32 cellular contexts compared by ENCODE assay signal in the genomic region with DNA sequence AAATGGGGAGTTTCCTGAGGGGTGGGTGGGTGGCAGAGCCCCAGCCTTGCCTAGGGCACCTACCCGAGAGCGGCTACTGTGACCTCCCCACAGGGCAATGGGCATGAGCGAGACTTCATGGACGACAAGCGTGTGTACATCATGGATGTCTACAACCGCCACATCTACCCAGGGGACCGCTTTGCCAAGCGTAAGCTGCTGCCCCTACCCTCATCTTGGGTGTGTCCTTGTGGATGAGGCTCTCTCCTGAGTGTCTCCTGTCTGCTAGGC. TPM values are rescaled to one million over a fixed set of nuclear protein-coding genes. Genes with fewer than 3 reads are reported as not detected.
"Had no signal": no experiment of that assay in that cellular context is flagged by ENCODE, and none has a peak within 500 bp of the region (broad histone marks: within the 10 kb centered on the region; RNA-seq: fewer than 3 reads in every experiment).

No MANE protein-coding gene starts in this region.

- DNase-seq: activated CD4-positive, alpha-beta memory T cell treated with anti-CD3 and anti-CD28 coated beads for 36 hours; activated CD4-positive, alpha-beta T cell treated with anti-CD3 and anti-CD28 coated beads for 36 hours; activated CD4-positive, alpha-beta T cell treated with anti-CD3 and anti-CD28 coated beads, Interleukin-2, amount 10 ng/mL, durations not matched to agents 24 days and 14 days; activated CD4-positive, CD25-positive, alpha-beta regulatory T cell; activated CD4-positive, CD25-positive, alpha-beta regulatory T cell treated with anti-CD3 and anti-CD28 coated beads, Interleukin-2, amount 50 U/mL, for 72 hours; activated CD8-positive, alpha-beta memory T cell treated with anti-CD3 and anti-CD28 coated beads, Interleukin-2, amount 10 ng/mL, durations not matched to agents 7 days and 5 days; activated CD8-positive, alpha-beta memory T cell treated with anti-CD3 and anti-CD28 coated beads, Interleukin-2, amount 50 U/mL, for 4 hours; activated CD8-positive, alpha-beta T cell treated with anti-CD3 and anti-CD28 coated beads, Interleukin-2, amount 10 ng/mL, durations not matched to agents 7 days and 5 days; activated effector memory CD4-positive, alpha-beta T cell treated with anti-CD3 and anti-CD28 coated beads, Interleukin-2, amount 50 U/mL, for 16 hours; activated naive CD4-positive, alpha-beta T cell treated with anti-CD3 and anti-CD28 coated beads for 36 hours; activated naive CD8-positive, alpha-beta T cell treated with anti-CD3 and anti-CD28 coated beads for 36 hours; activated naive CD8-positive, alpha-beta T cell treated with anti-CD3 and anti-CD28 coated beads, Interleukin-2, amount 50 U/mL, for 24 hours; activated T-cell treated with anti-CD3 and anti-CD28 coated beads, Interleukin-2, amount 50 U/mL, for 1 hour; activated T-cell treated with anti-CD3 and anti-CD28 coated beads, Interleukin-2, amount 50 U/mL, for 48 hours; adrenal gland; amygdala; caudate nucleus; cerebellar nuclear complex; effector memory CD4-positive, alpha-beta T cell; endodermal cell; foreskin fibroblast; T-helper 2 cell had no signal

- H3K36me3 ChIP-seq: adrenal gland had no signal

- H3K36me3 Mint-ChIP-seq: activated CD4-positive, alpha-beta memory T cell treated with anti-CD3 and anti-CD28 coated beads for 36 hours; activated CD8-positive, alpha-beta memory T cell treated with anti-CD3 and anti-CD28 coated beads, Interleukin-2, amount 10 ng/mL, durations not matched to agents 7 days and 5 days; activated naive CD4-positive, alpha-beta T cell treated with anti-CD3 and anti-CD28 coated beads, Interleukin-2, amount 50 U/mL, for 24 hours; activated naive CD8-positive, alpha-beta T cell treated with anti-CD3 and anti-CD28 coated beads for 36 hours had no signal

- H3K9me3 Mint-ChIP-seq: activated CD4-positive, alpha-beta memory T cell treated with anti-CD3 and anti-CD28 coated beads for 36 hours; activated CD4-positive, alpha-beta T cell treated with anti-CD3 and anti-CD28 coated beads, Interleukin-2, amount 10 ng/mL, durations not matched to agents 24 days and 14 days; activated naive CD4-positive, alpha-beta T cell treated with anti-CD3 and anti-CD28 coated beads for 36 hours; activated naive CD4-positive, alpha-beta T cell treated with anti-CD3 and anti-CD28 coated beads, Interleukin-2, amount 50 U/mL, for 24 hours; activated naive CD8-positive, alpha-beta T cell treated with anti-CD3 and anti-CD28 coated beads for 36 hours; activated naive CD8-positive, alpha-beta T cell treated with anti-CD3 and anti-CD28 coated beads, Interleukin-2, amount 50 U/mL, for 24 hours; activated T-helper 1 cell treated with anti-CD3 and anti-CD28 coated beads, Interleukin-12 subunit alpha, Interleukin-12 subunit beta, Interleukin-2, Interleukin-4 antibody, amounts not matched to agents 30 ng/mL and 10 ng/mL and 1 ng/mL, durations not matched to agents 14 hours and 24 hours and 36 hours; activated T-helper 2 cell treated with anti-CD3 and anti-CD28 coated beads, Interferon-gamma antibody, Interleukin-2, Interleukin-4, amounts not matched to agents 10 μg/mL and 5 μg/mL and 100 μg/mL, durations not matched to agents 14 hours and 24 hours and 36 hours; dendritic cell treated with granulocyte-macrophage colony-stimulating factor and Interleukin-4, amounts not matched to agents 40 ng/mL and 50 ng/mL, for 4 days; endodermal cell had no signal

- H3K4me3 Mint-ChIP-seq: activated CD4-positive, alpha-beta memory T cell treated with anti-CD3 and anti-CD28 coated beads for 36 hours; activated CD4-positive, alpha-beta T cell treated with anti-CD3 and anti-CD28 coated beads for 36 hours; activated CD4-positive, alpha-beta T cell treated with anti-CD3 and anti-CD28 coated beads, Interleukin-2, amount 10 ng/mL, durations not matched to agents 24 days and 14 days; activated CD8-positive, alpha-beta memory T cell treated with anti-CD3 and anti-CD28 coated beads, Interleukin-2, amount 10 ng/mL, durations not matched to agents 7 days and 5 days; activated CD8-positive, alpha-beta T cell treated with anti-CD3 and anti-CD28 coated beads, Interleukin-2, amount 10 ng/mL, durations not matched to agents 7 days and 5 days; activated naive CD4-positive, alpha-beta T cell treated with anti-CD3 and anti-CD28 coated beads for 36 hours; activated naive CD4-positive, alpha-beta T cell treated with anti-CD3 and anti-CD28 coated beads, Interleukin-2, amount 50 U/mL, for 24 hours; activated naive CD8-positive, alpha-beta T cell treated with anti-CD3 and anti-CD28 coated beads for 36 hours; activated naive CD8-positive, alpha-beta T cell treated with anti-CD3 and anti-CD28 coated beads, Interleukin-2, amount 50 U/mL, for 24 hours; activated T-helper 1 cell treated with anti-CD3 and anti-CD28 coated beads, Interleukin-12 subunit alpha, Interleukin-12 subunit beta, Interleukin-2, Interleukin-4 antibody, amounts not matched to agents 30 ng/mL and 10 ng/mL and 1 ng/mL, durations not matched to agents 14 hours and 24 hours and 36 hours; dendritic cell treated with granulocyte-macrophage colony-stimulating factor and Interleukin-4, amounts not matched to agents 40 ng/mL and 50 ng/mL, for 4 days; endodermal cell had no signal

- H3K27me3 ChIP-seq: adrenal gland, body of pancreas, dorsolateral prefrontal cortex had no signal

- H3K27me3 Mint-ChIP-seq: activated CD4-positive, alpha-beta memory T cell treated with anti-CD3 and anti-CD28 coated beads for 36 hours; activated CD4-positive, alpha-beta T cell treated with anti-CD3 and anti-CD28 coated beads for 36 hours; activated CD4-positive, alpha-beta T cell treated with anti-CD3 and anti-CD28 coated beads, Interleukin-2, amount 10 ng/mL, durations not matched to agents 24 days and 14 days; activated CD8-positive, alpha-beta memory T cell treated with anti-CD3 and anti-CD28 coated beads, Interleukin-2, amount 10 ng/mL, durations not matched to agents 7 days and 5 days; activated naive CD4-positive, alpha-beta T cell treated with anti-CD3 and anti-CD28 coated beads, Interleukin-2, amount 50 U/mL, for 24 hours; activated naive CD8-positive, alpha-beta T cell treated with anti-CD3 and anti-CD28 coated beads for 36 hours; activated naive CD8-positive, alpha-beta T cell treated with anti-CD3 and anti-CD28 coated beads, Interleukin-2, amount 50 U/mL, for 24 hours; dendritic cell treated with granulocyte-macrophage colony-stimulating factor and Interleukin-4, amounts not matched to agents 40 ng/mL and 50 ng/mL, for 4 days had no signal

- FAIRE-seq: frontal cortex had no signal

- ATAC-seq: activated CD4-positive, alpha-beta T cell treated with anti-CD3 and anti-CD28 coated beads for 36 hours; activated CD8-positive, alpha-beta memory T cell treated with anti-CD3 and anti-CD28 coated beads, Interleukin-2, amount 10 ng/mL, durations not matched to agents 7 days and 5 days; activated CD8-positive, alpha-beta T cell treated with anti-CD3 and anti-CD28 coated beads, Interleukin-2, amount 10 ng/mL, durations not matched to agents 7 days and 5 days; activated naive CD8-positive, alpha-beta T cell treated with anti-CD3 and anti-CD28 coated beads, Interleukin-2, amount 50 U/mL, for 24 hours; body of pancreas; esophagus mucosa had no signal

- H3K27ac ChIP-seq: adrenal gland, body of pancreas, coronary artery, dorsolateral prefrontal cortex had no signal

- H3K4me3 ChIP-seq: adrenal gland, body of pancreas, coronary artery, dorsolateral prefrontal cortex had no signal

- H3K27ac Mint-ChIP-seq: activated CD4-positive, alpha-beta memory T cell treated with anti-CD3 and anti-CD28 coated beads for 36 hours; activated CD4-positive, alpha-beta T cell treated with anti-CD3 and anti-CD28 coated beads for 36 hours; activated CD4-positive, alpha-beta T cell treated with anti-CD3 and anti-CD28 coated beads, Interleukin-2, amount 10 ng/mL, durations not matched to agents 24 days and 14 days; activated CD8-positive, alpha-beta memory T cell treated with anti-CD3 and anti-CD28 coated beads, Interleukin-2, amount 10 ng/mL, durations not matched to agents 7 days and 5 days; activated CD8-positive, alpha-beta T cell treated with anti-CD3 and anti-CD28 coated beads, Interleukin-2, amount 10 ng/mL, durations not matched to agents 7 days and 5 days; activated naive CD4-positive, alpha-beta T cell treated with anti-CD3 and anti-CD28 coated beads for 36 hours; activated naive CD4-positive, alpha-beta T cell treated with anti-CD3 and anti-CD28 coated beads, Interleukin-2, amount 50 U/mL, for 24 hours; activated naive CD8-positive, alpha-beta T cell treated with anti-CD3 and anti-CD28 coated beads for 36 hours; activated naive CD8-positive, alpha-beta T cell treated with anti-CD3 and anti-CD28 coated beads, Interleukin-2, amount 50 U/mL, for 24 hours; activated T-helper 1 cell treated with anti-CD3 and anti-CD28 coated beads, Interleukin-12 subunit alpha, Interleukin-12 subunit beta, Interleukin-2, Interleukin-4 antibody, amounts not matched to agents 30 ng/mL and 10 ng/mL and 1 ng/mL, durations not matched to agents 14 hours and 24 hours and 36 hours; activated T-helper 2 cell treated with anti-CD3 and anti-CD28 coated beads, Interferon-gamma antibody, Interleukin-2, Interleukin-4, amounts not matched to agents 10 μg/mL and 5 μg/mL and 100 μg/mL, durations not matched to agents 14 hours and 24 hours and 36 hours; dendritic cell treated with granulocyte-macrophage colony-stimulating factor and Interleukin-4, amounts not matched to agents 40 ng/mL and 50 ng/mL, for 4 days; endodermal cell had no signal

- H3K4me1 Mint-ChIP-seq: activated CD4-positive, alpha-beta T cell treated with anti-CD3 and anti-CD28 coated beads for 36 hours; activated CD4-positive, alpha-beta T cell treated with anti-CD3 and anti-CD28 coated beads, Interleukin-2, amount 10 ng/mL, durations not matched to agents 24 days and 14 days; activated CD8-positive, alpha-beta memory T cell treated with anti-CD3 and anti-CD28 coated beads, Interleukin-2, amount 10 ng/mL, durations not matched to agents 7 days and 5 days; activated naive CD4-positive, alpha-beta T cell treated with anti-CD3 and anti-CD28 coated beads, Interleukin-2, amount 50 U/mL, for 24 hours; activated naive CD8-positive, alpha-beta T cell treated with anti-CD3 and anti-CD28 coated beads for 36 hours; activated naive CD8-positive, alpha-beta T cell treated with anti-CD3 and anti-CD28 coated beads, Interleukin-2, amount 50 U/mL, for 24 hours had no signal

- H3K9me3 ChIP-seq: adrenal gland, body of pancreas had no signal

- H3K4me1 ChIP-seq: body of pancreas had no signal

RNA-seq across cellular contexts. Expression of gene FBLN2, which starts 46.2 kb away (rescaled TPM):
- total RNA-seq: activated CD4-positive, alpha-beta memory T cell treated with anti-CD3 and anti-CD28 coated beads for 36 hours; activated CD4-positive, alpha-beta T cell treated with anti-CD3 and anti-CD28 coated beads, Interleukin-2, amount 10 ng/mL, durations not matched to agents 24 days and 14 days; activated naive CD4-positive, alpha-beta T cell treated with anti-CD3 and anti-CD28 coated beads for 36 hours; activated T-helper 1 cell treated with anti-CD3 and anti-CD28 coated beads, Interleukin-12 subunit alpha, Interleukin-12 subunit beta, Interleukin-2, Interleukin-4 antibody, amounts not matched to agents 30 ng/mL and 10 ng/mL and 1 ng/mL, durations not matched to agents 14 hours and 24 hours and 36 hours; activated T-helper 2 cell treated with anti-CD3 and anti-CD28 coated beads, Interferon-gamma antibody, Interleukin-2, Interleukin-4, amounts not matched to agents 10 μg/mL and 5 μg/mL and 100 μg/mL, durations not matched to agents 14 hours and 24 hours and 36 hours; T-helper 1 cell treated with Interleukin-12 subunit alpha and Interleukin-12 subunit beta and Interleukin-4 antibody, amounts not matched to agents 30 ng/mL and 1 ng/mL, for 36 hours had no signal
